ENCODE assay signal across 9 cellular contexts in the genomic region with DNA sequence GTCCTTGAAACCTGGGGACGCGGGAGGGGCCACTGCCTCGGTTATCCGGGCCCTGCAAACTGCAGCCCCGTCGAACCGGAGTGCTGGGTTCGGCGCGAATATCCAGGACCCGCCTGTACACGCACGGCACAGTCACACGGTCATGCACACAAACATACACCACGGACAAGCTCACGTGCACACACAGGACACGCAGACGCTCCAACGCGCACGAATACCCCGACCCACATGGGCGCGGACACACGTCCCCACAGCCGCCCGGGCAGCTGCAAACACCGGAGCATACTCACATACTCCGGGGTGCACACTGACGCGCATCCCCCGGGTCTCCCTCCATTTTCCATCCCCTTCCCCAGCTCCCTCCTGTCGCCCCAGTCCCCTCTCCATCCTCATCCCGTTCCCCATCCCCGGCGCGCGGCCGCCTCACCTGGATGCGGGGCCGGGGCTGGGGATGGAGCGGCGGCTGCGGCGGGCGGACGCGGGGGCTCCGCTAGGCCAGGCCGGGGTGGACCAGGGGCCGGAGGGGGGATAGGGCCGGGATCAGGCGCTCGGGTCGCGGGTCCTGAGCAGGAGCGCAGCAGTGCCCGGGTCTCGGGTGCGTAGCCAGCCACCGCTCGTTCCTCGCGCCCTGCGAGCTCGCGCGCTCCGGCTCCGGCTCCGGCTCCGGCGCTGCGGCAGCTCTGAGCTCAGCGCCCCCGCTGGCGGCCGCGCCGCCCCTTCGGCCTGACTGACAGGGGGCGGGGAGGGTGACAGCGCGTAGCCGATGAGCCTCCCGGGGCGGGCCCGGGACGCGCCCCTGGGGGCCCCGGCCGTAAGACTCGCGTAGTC. TPM values are rescaled to one million over a fixed set of nuclear protein-coding genes. Genes with fewer than 3 reads are reported as not detected.
DNase-seq lines count a peak whose midpoint lies in the region; ATAC-seq, FAIRE-seq and TF ChIP-seq lines count a peak whose summit lies in the region.
"Had no signal": no experiment of that assay in that cellular context is flagged by ENCODE, and none has a peak within 500 bp of the region (broad histone marks: within the 10 kb centered on the region; RNA-seq: fewer than 3 reads in every experiment).

Gene EIF4E1B (plus strand): TSS at position 823 of the 828 bp plus-strand sequence. CDS start 12,113 bp downstream, outside the sequence.
Gene SNCB (minus strand): TSS at position 682 of the 828 bp plus-strand sequence. CDS start 880 bp downstream, outside the sequence.

- peaks cover 2% of the 10 kb centered on the region for H3K9me3 Mint-ChIP-seq in WTC11
- peaks cover 0 to 2% (median 0%) of the 10 kb centered on the region in 9 donors for H3K9me3 Mint-ChIP-seq in naive thymus-derived CD8-positive, alpha-beta T cell

- FAIRE-seq in endothelial cell of umbilical vein (lab: Jason Lieb, UNC) = peak; percentile 62

- TF ChIP-seq EP300 in tibial nerve (IDR thresholded peaks at IDR 0.05) = no peak

- H3K27ac ChIP-seq in endothelial cell of umbilical vein (ENCODE audit: insufficient read depth, low read depth, low read length) (no peak within 1 kb of the TSS), tibial nerve (no peak within 1 kb of the TSS)

- dilution Hi-C loops in endothelial cell of umbilical vein (cut with MboI; ENCODE audit: extremely low pct_ligation_motif_present, low sequenced_read_pairs) = no loop called here

- intact Hi-C loops in endothelial cell of umbilical vein (cut with micrococcal nuclease) = loop anchor here (1.0 kb wide), 2 partner anchors 10 to 16 kb away; no protein-coding TSS in a partner anchor

- peaks cover 54% of the 10 kb centered on the region for H3K27me3 Mint-ChIP-seq in WTC11 (ENCODE audit: low read depth)
- peaks cover 33 to 81% (median 61%) of the 10 kb centered on the region in 5 donors for H3K27me3 Mint-ChIP-seq in naive thymus-derived CD8-positive, alpha-beta T cell

- ATAC-seq in WTC11 = peak; percentile 63
- ATAC-seq in naive thymus-derived CD8-positive, alpha-beta T cell = peak; percentile 91 to 96

- POLR2A ChIA-PET in WTC11 (lab: Charles Lee) (interaction anchor here (1.0 kb wide), 1 partner anchor 93 kb away, joined by 3 read pairs; the partner anchor contains the start of gene RNF44), endothelial cell of umbilical vein (lab: Charles Lee) (no interaction called here)
- POLR2A ChIA-PET in naive thymus-derived CD8-positive, alpha-beta T cell (lab: Charles Lee) = interaction anchor here (0.9 to 1.5 kb wide), 3 partner anchors 19 to 93 kb away, joined by 3 to 5 read pairs (median 3); partner anchors contain the start of gene RNF44

- BruUV-seq in endothelial cell of umbilical vein (replicated peaks; lab: Mats Ljungman, UMichigan) = no TSS peak

- WGBS in tibial nerve, 2 donors = 2% methylated on average over 55 to 75 of the region's 94 CpGs

- no peak within 1 kb of the TSS for H2AFZ ChIP-seq in endothelial cell of umbilical vein (ENCODE audit: low read depth, low read length)

- no peak within 1 kb of the TSS for H3K9ac ChIP-seq in endothelial cell of umbilical vein (replicated peaks; ENCODE audit: extremely low read depth, insufficient read depth, low read length)

- peak within 1 kb of the TSS; percentile 76 for H3K4me3 Mint-ChIP-seq in WTC11
- peak within 1 kb of the TSS; percentile 53 to 75 (median 70) for H3K4me3 Mint-ChIP-seq in naive thymus-derived CD8-positive, alpha-beta T cell

- peak within 1 kb of the TSS; percentile 26 for H3K4me2 ChIP-seq in endothelial cell of umbilical vein (ENCODE audit: insufficient read depth, low read length)

- no peaks in the 10 kb centered on the region for H3K36me3 ChIP-seq in endothelial cell of umbilical vein (ENCODE audit: control insufficient read depth in 2 of 2, extremely low read depth in 1 of 2, insufficient read depth in 2 of 2, low read length in 2 of 2)
- no peaks in the 10 kb centered on the region for H3K36me3 ChIP-seq in tibial nerve

- H3K4me1 Mint-ChIP-seq in WTC11 = peaks cover 39% of the 10 kb centered on the region
- H3K4me1 Mint-ChIP-seq in naive thymus-derived CD8-positive, alpha-beta T cell = peaks cover 10 to 27% (median 22%) of the 10 kb centered on the region in 4 donors

- DNase-seq in NCI-H2227 (lab: John Stamatoyannopoulos, UW; ENCODE audit: unreplicated experiment) = peak; percentile 63
- DNase-seq in NCI-H2227 treated with DMSO at 0.1 percent for 48 hours (lab: John Stamatoyannopoulos, UW) = no peak
- peak; percentile 34 for DNase-seq in HK-2 (ENCODE audit: unreplicated experiment)
- peak; percentile 72 for DNase-seq in WTC11 (ENCODE audit: low spot score)
- peak; percentile 49 for DNase-seq in endothelial cell of umbilical vein (ENCODE audit: low read depth, low spot score)
- peak in 9 of 10 donors; percentile 32 to 57 (median 51) for DNase-seq in naive thymus-derived CD8-positive, alpha-beta T cell
- no peak for DNase-seq in tibial nerve (ENCODE audit: low spot score in 2 of 2)
- no peak for DNase-seq in MV-4-11 (lab: John Stamatoyannopoulos, UW)
- DNase-seq: DND-41 had no signal

- H3K4me3 ChIP-seq in endothelial cell of umbilical vein (replicated peaks in 1 of 3; ENCODE audit: insufficient read depth in 1 of 3, low read depth in 1 of 3, low read length in 3 of 3) = peak within 1 kb of the TSS in 2 of 3 experiments; percentile 1 to 18
- peak within 1 kb of the TSS in 3 of 4 donors; percentile 2 to 46 (median 32) for H3K4me3 ChIP-seq in tibial nerve

- TF ChIP-seq CTCF in WTC11 (IDR thresholded peaks at IDR 0.05) (no peak), endothelial cell of umbilical vein (IDR thresholded peaks at IDR 0.05; ENCODE audit: extremely low read depth in 1 of 2, insufficient read depth in 1 of 2, low read depth in 1 of 2, low read length in 2 of 2) (no peak), tibial nerve (IDR thresholded peaks at IDR 0.05) (no peak)

- H3K36me3 Mint-ChIP-seq in WTC11 = no peaks in the 10 kb centered on the region
- H3K36me3 Mint-ChIP-seq in naive thymus-derived CD8-positive, alpha-beta T cell = peaks cover 0 to 3% (median 0%) of the 10 kb centered on the region in 3 donors

- H3K4me1 ChIP-seq in endothelial cell of umbilical vein (ENCODE audit: control insufficient read depth, extremely low read depth, insufficient read depth, low read length) (no peaks in the 10 kb centered on the region), tibial nerve (peaks cover 0 to 20% (median 6%) of the 10 kb centered on the region in 4 donors)

- H3K9me1 ChIP-seq in endothelial cell of umbilical vein (replicated peaks; ENCODE audit: control insufficient read depth, extremely low read depth, insufficient read depth, low read length) = no peaks in the 10 kb centered on the region

- TF ChIP-seq POLR2A in endothelial cell of umbilical vein (IDR thresholded peaks at IDR 0.05; ENCODE audit: low read depth, low read length) (no peak), tibial nerve (IDR thresholded peaks at IDR 0.05) (no peak)

- no peak within 1 kb of the TSS for H3K27ac Mint-ChIP-seq in WTC11
- H3K27ac Mint-ChIP-seq in naive thymus-derived CD8-positive, alpha-beta T cell = peak within 1 kb of the TSS in 1 of 10 donors; percentile 1

- H3K9me3 ChIP-seq in endothelial cell of umbilical vein (replicated peaks; ENCODE audit: control insufficient read depth, insufficient read depth, low read length) (no peaks in the 10 kb centered on the region), tibial nerve (no peaks in the 10 kb centered on the region)

- H4K20me1 ChIP-seq in endothelial cell of umbilical vein (replicated peaks; ENCODE audit: control insufficient read depth, extremely low read depth, insufficient read depth, low read length) = no peaks in the 10 kb centered on the region

- H3K79me2 ChIP-seq in endothelial cell of umbilical vein (ENCODE audit: control insufficient read depth, insufficient read depth, low read length) = no peaks in the 10 kb centered on the region

- H3K27me3 ChIP-seq in endothelial cell of umbilical vein (ENCODE audit: control insufficient read depth in 2 of 2, insufficient read depth in 2 of 2, low read length in 2 of 2) (peaks cover 59 to 61% of the 10 kb centered on the region in 2 experiments), tibial nerve (peaks cover 0 to 87% of the 10 kb centered on the region in 2 donors)

- CTCF ChIA-PET in WTC11 (lab: Charles Lee) = interaction anchor here (0.6 to 3.5 kb wide), 19 partner anchors 8 to 900 kb away, joined by 3 to 22 read pairs (median 4); partner anchors contain the start of genes FAF2, TSPAN17 and ZNF346
- CTCF ChIA-PET in endothelial cell of umbilical vein (lab: Charles Lee) = interaction anchor here (0.6 to 2.9 kb wide), 8 partner anchors 8 to 213 kb away, joined by 3 to 14 read pairs (median 8); partner anchors contain the start of gene TSPAN17

TF ChIP-seq in WTC11, 78 proteins besides CTCF, POLR2A, EP300 and RAD21 (continues in another document):
- no peak for TF ChIP-seq JAZF1 (CRISPR knock-in tag; IDR thresholded peaks at IDR 0.05)
- TF ChIP-seq SOX15 (CRISPR knock-in tag; IDR thresholded peaks at IDR 0.05) = no peak

TF ChIP-seq in endothelial cell of umbilical vein, 7 proteins besides CTCF, POLR2A, EP300 and RAD21 (continues in another document):
- no peak for TF ChIP-seq JUN (IDR thresholded peaks at IDR 0.05; ENCODE audit: borderline replicate concordance, insufficient read depth, insufficient read length, low read depth)

RNA-seq across cellular contexts. Expression of gene EIF4E1B, which starts in this region (rescaled TPM):
- 0.74 to 1.3 TPM (median 1.1 TPM) in 3 replicates for total RNA-seq in WTC11 (2021)
- not detected in 2 replicates for total RNA-seq in endothelial cell of umbilical vein
- polyA plus RNA-seq in endothelial cell of umbilical vein = not detected in 2 replicates
- polyA plus RNA-seq in endothelial cell of umbilical vein (2011; cell fraction: cytosol; rRNA removed) = not detected in 2 replicates
- polyA plus RNA-seq in endothelial cell of umbilical vein (2011; cell fraction: nucleus; rRNA removed) = not detected in 2 replicates
- not detected in 2 replicates for polyA plus RNA-seq in endothelial cell of umbilical vein (2012)
- polyA minus RNA-seq in endothelial cell of umbilical vein = not detected in 2 replicates
- not detected for polyA minus RNA-seq in endothelial cell of umbilical vein (2011; cell fraction: cytosol; rRNA and poly(A)+ RNA removed)
- polyA minus RNA-seq in endothelial cell of umbilical vein (2011; cell fraction: nucleus; rRNA and poly(A)+ RNA removed) = not detected in 2 replicates
- not detected for total RNA-seq in naive thymus-derived CD8-positive, alpha-beta T cell
- not detected for polyA plus RNA-seq in naive thymus-derived CD8-positive, alpha-beta T cell
- not detected for total RNA-seq in tibial nerve

RNA-seq across cellular contexts. Expression of gene SNCB, which starts in this region (rescaled TPM):
- total RNA-seq in WTC11 (2021) = 6.8 to 13.4 TPM (median 9.6 TPM) in 3 replicates
- not detected in 2 replicates for total RNA-seq in endothelial cell of umbilical vein
- polyA plus RNA-seq in endothelial cell of umbilical vein = 0.08 TPM in 1 of 2 replicates, not detected in the other
- 0.07 TPM in 1 of 2 replicates, not detected in the other for polyA plus RNA-seq in endothelial cell of umbilical vein (2011; cell fraction: cytosol; rRNA removed)
- polyA plus RNA-seq in endothelial cell of umbilical vein (2011; cell fraction: nucleus; rRNA removed) = 0.12 TPM in 1 of 2 replicates, not detected in the other
- not detected in 2 replicates for polyA plus RNA-seq in endothelial cell of umbilical vein (2012)
- not detected in 2 replicates for polyA minus RNA-seq in endothelial cell of umbilical vein
- polyA minus RNA-seq in endothelial cell of umbilical vein (2011; cell fraction: cytosol; rRNA and poly(A)+ RNA removed) = not detected
- polyA minus RNA-seq in endothelial cell of umbilical vein (2011; cell fraction: nucleus; rRNA and poly(A)+ RNA removed) = not detected in 2 replicates
- total RNA-seq in naive thymus-derived CD8-positive, alpha-beta T cell = not detected
- polyA plus RNA-seq in naive thymus-derived CD8-positive, alpha-beta T cell = not detected
- total RNA-seq in tibial nerve = not detected

Comparison
In these comparisons a context has a peak if more than half of its experiments do, and no peak if none do; other contexts are left out.
1. DNase-seq: peak in NCI-H2227 (single experiment), HK-2 (single experiment) and WTC11 (single experiment); none in NCI-H2227 treated with DMSO at 0.1 percent for 48 hours (single experiment), tibial nerve (0 of 2) and MV-4-11 (single experiment).
2. Peak in DNase-seq, H3K4me3 ChIP-seq and H3K4me2 ChIP-seq in endothelial cell of umbilical vein; RNA of the genes that start here not detected or under 1 TPM.
3. Peak in DNase-seq and ATAC-seq in naive thymus-derived CD8-positive, alpha-beta T cell; RNA of the genes that start here not detected or under 1 TPM.